Comparison of ENCODE assay signal across 10 cellular contexts in the genomic region with DNA sequence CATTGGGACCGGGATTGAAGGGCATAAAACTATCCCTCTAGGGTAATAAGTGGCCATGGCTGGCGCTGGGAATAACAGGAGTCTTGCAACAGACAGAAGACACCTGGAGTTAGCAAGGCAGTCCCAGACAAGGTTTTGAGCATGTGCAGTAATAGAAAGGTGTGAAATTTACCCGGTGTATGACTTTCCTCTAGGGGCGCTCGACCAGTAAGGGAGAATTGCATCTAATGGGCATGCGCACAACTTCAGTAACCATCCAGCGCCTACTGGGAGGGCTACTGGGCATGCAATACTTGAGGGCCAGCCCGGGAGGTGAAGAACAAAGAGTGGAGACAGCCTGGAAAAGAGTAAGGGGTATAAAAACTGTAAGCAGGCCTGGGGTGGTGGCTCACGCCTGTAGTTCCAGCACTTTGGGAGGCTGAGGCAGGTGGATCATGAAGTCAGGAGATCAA. TPM values are rescaled to one million over a fixed set of nuclear protein-coding genes. Genes with fewer than 3 reads are reported as not detected.
DNase-seq lines count a peak whose midpoint lies in the region; ATAC-seq and TF ChIP-seq lines count a peak whose summit lies in the region.
"Had no signal": no experiment of that assay in that cellular context is flagged by ENCODE, and none has a peak within 500 bp of the region (broad histone marks: within the 10 kb centered on the region; RNA-seq: fewer than 3 reads in every experiment).

No MANE protein-coding gene starts in this region.

- TF ChIP-seq EP300 in transverse colon (IDR thresholded peaks at IDR 0.05; ENCODE audit: low read depth): no peak

- H3K4me3 ChIP-seq in Panc1 (ENCODE audit: low read depth in 2 of 2, low read length in 2 of 2) (no peak overlapping the region), fibroblast of pulmonary artery (replicated peaks; ENCODE audit: low read depth, low read length) (no peak overlapping the region), transverse colon (no peak overlapping the region)

- peak overlapping the region; percentile 88 for H3K27ac Mint-ChIP-seq in activated naive CD4-positive, alpha-beta T cell treated with anti-CD3 and anti-CD28 coated beads, Interleukin-2, amount 10 ng/mL, durations not matched to agents 7 days and 5 days
- H3K27ac Mint-ChIP-seq: brain had no signal

- H3K4me1 ChIP-seq in Panc1 (ENCODE audit: control insufficient read depth, insufficient read depth, low read length): no peaks in the 10 kb centered on the region
- peaks cover 0 to 10% (median 9%) of the 10 kb centered on the region in 4 donors for H3K4me1 ChIP-seq in transverse colon

- ATAC-seq in Panc1 (peak; percentile 64), HG02798 (IDR thresholded peaks at IDR 0.05; ENCODE audit: poor library complexity, unreplicated experiment) (no peak), HG02571 (IDR thresholded peaks at IDR 0.05; ENCODE audit: unreplicated experiment) (no peak)

- peaks cover 4% of the 10 kb centered on the region for H3K27me3 Mint-ChIP-seq in activated naive CD4-positive, alpha-beta T cell treated with anti-CD3 and anti-CD28 coated beads, Interleukin-2, amount 10 ng/mL, durations not matched to agents 7 days and 5 days

- no peak for DNase-seq in activated naive CD4-positive, alpha-beta T cell treated with anti-CD3 and anti-CD28 coated beads, Interleukin-2, amount 10 ng/mL, durations not matched to agents 7 days and 5 days
- no peak for DNase-seq in activated naive CD4-positive, alpha-beta T cell (lab: John Stamatoyannopoulos, UW)
- no peak for DNase-seq in Panc1 (ENCODE audit: low read depth, low spot score)
- DNase-seq in fibroblast of pulmonary artery (ENCODE audit: low read depth): peak; percentile 17
- DNase-seq in transverse colon: peak; percentile 56
- no peak for DNase-seq in DMS 273 (lab: John Stamatoyannopoulos, UW; ENCODE audit: unreplicated experiment)
- DNase-seq: NCI-H2171 treated with DMSO at 0.1 percent for 48 hours had no signal

- intact Hi-C loops in Panc1 (cut with micrococcal nuclease; ENCODE audit: unreplicated experiment) (no loop called here), transverse colon (cut with DNase I; ENCODE audit: low total_unique reads) (loop anchor here (1.0 to 10.0 kb wide), 2 partner anchors 16 to 144 kb away; no protein-coding TSS in a partner anchor)

- H3K9me3 ChIP-seq in Panc1 (ENCODE audit: control insufficient read depth, insufficient read depth, low read depth, low read length) (no peaks in the 10 kb centered on the region), transverse colon (no peaks in the 10 kb centered on the region)

- H3K36me3 ChIP-seq in Panc1 (ENCODE audit: control insufficient read depth, insufficient read depth, low read length) (no peaks in the 10 kb centered on the region), transverse colon (no peaks in the 10 kb centered on the region)

- H3K27me3 ChIP-seq in Panc1 (ENCODE audit: control insufficient read depth, insufficient read depth, low read length) (peaks cover 3% of the 10 kb centered on the region; the same call in 1 of the 2 replicates), transverse colon (no peaks in the 10 kb centered on the region)

- H3K27ac ChIP-seq in Panc1 (ENCODE audit: low read length) (no peak overlapping the region), transverse colon (no peak overlapping the region)

- H3K4me3 Mint-ChIP-seq in activated naive CD4-positive, alpha-beta T cell treated with anti-CD3 and anti-CD28 coated beads, Interleukin-2, amount 10 ng/mL, durations not matched to agents 7 days and 5 days: no peak overlapping the region
- H3K4me3 Mint-ChIP-seq: brain had no signal

- CTCF ChIA-PET in activated naive CD4-positive, alpha-beta T cell treated with anti-CD3 and anti-CD28 coated beads, Interleukin-2, amount 10 ng/mL, durations not matched to agents 7 days and 5 days (lab: Charles Lee): interaction anchor here (1.6 kb wide), 1 partner anchor 93 kb away, joined by 4 read pairs; no protein-coding TSS in a partner anchor
- CTCF ChIA-PET in Panc1 (lab: Charles Lee): interaction anchor here (0.6 to 0.7 kb wide), 2 partner anchors 18 to 27 kb away, joined by 3 to 5 read pairs; no protein-coding TSS in a partner anchor

- peaks cover 45% of the 10 kb centered on the region for H3K36me3 Mint-ChIP-seq in activated naive CD4-positive, alpha-beta T cell treated with anti-CD3 and anti-CD28 coated beads, Interleukin-2, amount 10 ng/mL, durations not matched to agents 7 days and 5 days
- H3K36me3 Mint-ChIP-seq: brain had no signal

- TF ChIP-seq CTCF in Panc1 (IDR thresholded peaks at IDR 0.05) (no peak; the same call in 1 of the 2 replicates), fibroblast of pulmonary artery (IDR thresholded peaks at IDR 0.05; ENCODE audit: low read length, missing control alignments) (peak; percentile 17), transverse colon (IDR thresholded peaks at IDR 0.05) (peak; percentile 23 to 55 (median 49))

- POLR2A ChIA-PET in Panc1 (lab: Charles Lee): no interaction called here

- 65 to 70% methylated on average over 3 to 9 of the region's 9 CpGs for WGBS in transverse colon (ENCODE audit: low coverage in 1 of 2), 2 donors

- in situ Hi-C loops in Panc1 (cut with HindIII; ENCODE audit: low pct_unique_long_range_greater_than_20kb, low sequenced_read_pairs): no loop called here
- in situ Hi-C loops in transverse colon (cut with MboI; ENCODE audit: low pct_ligation_motif_present in 1 of 4, low pct_unique_long_range_greater_than_20kb in 1 of 4, low sequenced_read_pairs in 3 of 4): loop anchor here in 2 of 4 donors (10.0 kb wide), 3 partner anchors 84 to 154 kb away; no protein-coding TSS in a partner anchor

- peaks cover 31% of the 10 kb centered on the region for H3K9me3 Mint-ChIP-seq in activated naive CD4-positive, alpha-beta T cell treated with anti-CD3 and anti-CD28 coated beads, Interleukin-2, amount 10 ng/mL, durations not matched to agents 7 days and 5 days

- BruUV-seq in Panc1 (replicated peaks; lab: Mats Ljungman, UMichigan): no TSS peak

- TF ChIP-seq POLR2A in transverse colon (IDR thresholded peaks at IDR 0.05): no peak

- H3K4me1 Mint-ChIP-seq in activated naive CD4-positive, alpha-beta T cell treated with anti-CD3 and anti-CD28 coated beads, Interleukin-2, amount 10 ng/mL, durations not matched to agents 7 days and 5 days: peaks cover 66% of the 10 kb centered on the region

RNA-seq across cellular contexts. Expression of a gene that starts 32.7 kb away (rescaled TPM):
- total RNA-seq in Panc1 (2021; ENCODE audit: unreplicated experiment) (131 TPM), transverse colon (100 to 1,000 TPM; 134 to 276 (median 170) TPM)
- 155 TPM for polyA plus RNA-seq in Panc1 (2012; ENCODE audit: insufficient read length)

RNA-seq across cellular contexts. Expression of a gene that starts 35.5 kb away (rescaled TPM):
- total RNA-seq in Panc1 (2021; ENCODE audit: unreplicated experiment): 3.8 TPM
- 1.7 TPM for polyA plus RNA-seq in Panc1 (2012; ENCODE audit: insufficient read length)
- 1 to 10 TPM; 1.4 to 8.7 (median 6.1) TPM for total RNA-seq in transverse colon

Comparison
In these comparisons a context has a peak if more than half of its experiments do, and no peak if none do; other contexts are left out.
1. DNase-seq: peak in fibroblast of pulmonary artery (single experiment) and transverse colon (single experiment); none in activated naive CD4-positive, alpha-beta T cell treated with anti-CD3 and anti-CD28 coated beads, Interleukin-2, amount 10 ng/mL, durations not matched to agents 7 days and 5 days (single experiment), activated naive CD4-positive, alpha-beta T cell (0 of 4), Panc1 (single experiment) and DMS 273 (single experiment).